In genomic region chr5:6228257-6229250, GRCh38 we compare ENCODE assay signal across 20 cellular contexts.
DNase-seq lines count a peak whose midpoint lies in the region; ATAC-seq, FAIRE-seq and TF ChIP-seq lines count a peak whose summit lies in the region.
"Had no signal": no experiment of that assay in that cellular context is flagged by ENCODE, and none has a peak within 500 bp of the region (broad histone marks: within the 10 kb centered on the region; RNA-seq: fewer than 3 reads in every experiment).

No MANE protein-coding gene starts in this region.

- DNase-seq in PC-3 (peak; percentile 98), astrocyte of the spinal cord (ENCODE audit: low read depth, low spot score) (peak; percentile 24), urothelium cell line (ENCODE audit: low spot score) (peak; percentile 60), HAP-1 (ENCODE audit: low spot score in 2 of 2) (no peak), gastrocnemius medialis (no peak), uterus (no peak)
- DNase-seq: CD8-positive, alpha-beta T cell; DND-41; KG1; NCI-H1092 treated with DMSO at 0.1 percent for 48 hours; NCI-H146; NCI-H2029 treated with DMSO at 0.1 percent for 48 hours; NCI-H226; NCI-H524; Peyer's patch had no signal

- H3K79me2 ChIP-seq in PC-3 (ENCODE audit: low read length), result no peaks in the 10 kb centered on the region

- in situ Hi-C loops in astrocyte of the spinal cord (cut with HindIII; ENCODE audit: low sequenced_read_pairs) (no loop called here), HAP-1 (cut with MboI; ENCODE audit: low sequenced_read_pairs) (no loop called here), gastrocnemius medialis (cut with MboI; ENCODE audit: low sequenced_read_pairs in 4 of 4) (no loop called here)

- no peak for TF ChIP-seq CTCF in PC-3 (conservative IDR thresholded peaks at IDR 0.05; ENCODE audit: low read depth, low read length)
- no peak for TF ChIP-seq CTCF in astrocyte of the spinal cord (IDR thresholded peaks at IDR 0.05; ENCODE audit: low read depth, low read length)
- no peak for TF ChIP-seq CTCF in gastrocnemius medialis (IDR thresholded peaks at IDR 0.05 in 4 of 5, conservative IDR thresholded peaks at IDR 0.05 in 1 of 5)
- TF ChIP-seq CTCF in uterus (IDR thresholded peaks at IDR 0.05), result no peak

- H3K4me1 ChIP-seq in PC-3 (ENCODE audit: insufficient read depth, low read length), result peaks cover 48% of the 10 kb centered on the region
- no peaks in the 10 kb centered on the region for H3K4me1 ChIP-seq in HAP-1
- H3K4me1 ChIP-seq in gastrocnemius medialis, result no peaks in the 10 kb centered on the region
- no peaks in the 10 kb centered on the region for H3K4me1 ChIP-seq in uterus
- H3K4me1 ChIP-seq: BLaER1 treated with 17β-estradiol and CSF1 and Interleukin-3, amounts not matched to agents 10 nM and 100 nM; Peyer's patch had no signal

- peak overlapping the region; percentile 66 for H2AFZ ChIP-seq in PC-3 (ENCODE audit: low read length)

- no peaks in the 10 kb centered on the region for H4K20me1 ChIP-seq in PC-3 (ENCODE audit: low read length)
- H4K20me1 ChIP-seq: BLaER1 treated with 17β-estradiol and CSF1 and Interleukin-3, amounts not matched to agents 10 nM and 100 nM had no signal

- no peak for FAIRE-seq in urothelium cell line (lab: Jason Lieb, UNC)
- FAIRE-seq: GM18507, H1, HTR-8/SVneo had no signal

- no peaks in the 10 kb centered on the region for H3K9me3 ChIP-seq in PC-3 (ENCODE audit: low read length)
- H3K9me3 ChIP-seq in HAP-1, result no peaks in the 10 kb centered on the region
- no peaks in the 10 kb centered on the region for H3K9me3 ChIP-seq in gastrocnemius medialis
- no peaks in the 10 kb centered on the region for H3K9me3 ChIP-seq in uterus
- H3K9me3 ChIP-seq: Peyer's patch had no signal

- intact Hi-C loops in PC-3 (cut with micrococcal nuclease), result no loop called here
- intact Hi-C loops in gastrocnemius medialis (cut with DNase I; ENCODE audit: low total_unique reads), result no loop called here
- intact Hi-C loops in uterus (cut with DNase I; ENCODE audit: low total_unique reads), result no loop called here

- TF ChIP-seq POLR2A in gastrocnemius medialis (IDR thresholded peaks at IDR 0.05) (no peak), uterus (IDR thresholded peaks at IDR 0.05) (no peak)

- CTCF ChIA-PET in PC-3 (lab: Charles Lee), result no interaction called here

- POLR2A ChIA-PET in PC-3 (lab: Charles Lee; ENCODE audit: unreplicated experiment), result no interaction called here

- H3K4me2 ChIP-seq in PC-3 (ENCODE audit: low read length), result peak overlapping the region; percentile 82
- H3K4me2 ChIP-seq: BLaER1 treated with 17β-estradiol and CSF1 and Interleukin-3, amounts not matched to agents 10 nM and 100 nM had no signal

- no TSS peak for BruUV-seq in PC-3 (replicated peaks; lab: Mats Ljungman, UMichigan)

- H3F3A ChIP-seq in PC-3 (ENCODE audit: low read length, unreplicated experiment), result peaks cover 5% of the 10 kb centered on the region

- H3K27ac ChIP-seq in PC-3 (ENCODE audit: low read length), result peak overlapping the region; percentile 86
- H3K27ac ChIP-seq in gastrocnemius medialis, result no peak overlapping the region
- H3K27ac ChIP-seq in uterus, result no peak overlapping the region
- H3K27ac ChIP-seq: BLaER1 treated with 17β-estradiol and CSF1 and Interleukin-3, amounts not matched to agents 10 nM and 100 nM; Peyer's patch had no signal

- H3K27me3 ChIP-seq in PC-3 (ENCODE audit: low read length) (no peaks in the 10 kb centered on the region), HAP-1 (ENCODE audit: low read depth) (no peaks in the 10 kb centered on the region), gastrocnemius medialis (no peaks in the 10 kb centered on the region), uterus (no peaks in the 10 kb centered on the region)
- H3K27me3 ChIP-seq: BLaER1 treated with 17β-estradiol and CSF1 and Interleukin-3, amounts not matched to agents 10 nM and 100 nM; Peyer's patch had no signal

- H3K4me3 ChIP-seq in PC-3 (ENCODE audit: low read length) (peak overlapping the region; percentile 59), astrocyte of the spinal cord (ENCODE audit: low read depth, low read length) (no peak overlapping the region), HAP-1 (no peak overlapping the region), gastrocnemius medialis (no peak overlapping the region), uterus (no peak overlapping the region)
- H3K4me3 ChIP-seq: BLaER1 treated with 17β-estradiol and CSF1 and Interleukin-3, amounts not matched to agents 10 nM and 100 nM; Peyer's patch had no signal

- ATAC-seq in GM19455 (IDR thresholded peaks at IDR 0.05; ENCODE audit: unreplicated experiment), result peak; percentile 61
- no peak for ATAC-seq in PC-3
- no peak for ATAC-seq in gastrocnemius medialis
- ATAC-seq: CD8-positive, alpha-beta T cell had no signal

- no peaks in the 10 kb centered on the region for H3K9me2 ChIP-seq in PC-3 (replicated peaks; ENCODE audit: low read length)

- H3K36me3 ChIP-seq in PC-3 (ENCODE audit: low read depth, low read length) (no peaks in the 10 kb centered on the region), HAP-1 (replicated peaks) (no peaks in the 10 kb centered on the region), gastrocnemius medialis (no peaks in the 10 kb centered on the region), uterus (no peaks in the 10 kb centered on the region)
- H3K36me3 ChIP-seq: BLaER1 treated with 17β-estradiol and CSF1 and Interleukin-3, amounts not matched to agents 10 nM and 100 nM; Peyer's patch had no signal

- H3K9ac ChIP-seq in PC-3 (ENCODE audit: low read length), result peak overlapping the region; percentile 50
- H3K9ac ChIP-seq: BLaER1 treated with 17β-estradiol and CSF1 and Interleukin-3, amounts not matched to agents 10 nM and 100 nM had no signal

Comparison
In these comparisons a context has a peak if more than half of its experiments do, and no peak if none do; other contexts are left out.
1. DNase-seq: peak in PC-3 (single experiment), astrocyte of the spinal cord (single experiment) and urothelium cell line (single experiment); none in HAP-1 (0 of 2), gastrocnemius medialis (0 of 2) and uterus (0 of 2).